8 cellular contexts compared by ENCODE assay signal in genomic region chr2:74957886-74958276, GRCh38. TPM values are rescaled to one million over a fixed set of nuclear protein-coding genes. Genes with fewer than 3 reads are reported as not detected.
DNase-seq lines count a peak whose midpoint lies in the region; ATAC-seq and TF ChIP-seq lines count a peak whose summit lies in the region.

No MANE protein-coding gene starts in this region.

- H3K36me3 ChIP-seq in SJCRH30 = peaks cover 11% of the 10 kb centered on the region
- H3K36me3 ChIP-seq in esophagus squamous epithelium = peaks cover 0 to 5% (median 0%) of the 10 kb centered on the region in 3 donors

- DNase-seq in GM12864 (ENCODE audit: low read depth) = no peak
- DNase-seq in SJCRH30 = no peak
- DNase-seq in esophagus squamous epithelium (lab: John Stamatoyannopoulos, UW) = no peak
- peak; percentile 4 for DNase-seq in renal cortical epithelial cell (ENCODE audit: low read depth)
- DNase-seq in DMS153 treated with DMSO at 0.1 percent for 48 hours (lab: John Stamatoyannopoulos, UW; ENCODE audit: unreplicated experiment) = no peak

- 38 to 49% methylated on average over 5 of the region's 5 CpGs for whole genome bisulfite sequencing in esophagus squamous epithelium, 2 donors

- intact Hi-C loops in esophagus squamous epithelium (cut with DNase I) = no loop called here

- H3K4me1 ChIP-seq in SJCRH30 (no peaks in the 10 kb centered on the region), esophagus squamous epithelium (peaks cover 0 to 16% (median 11%) of the 10 kb centered on the region in 3 donors)

- H3K27ac ChIP-seq in SJCRH30 (peak overlapping the region; percentile 88), esophagus squamous epithelium (peak overlapping the region; percentile 84 to 97 (median 90))

- H3K27me3 ChIP-seq in SJCRH30 = no peaks in the 10 kb centered on the region
- H3K27me3 ChIP-seq in esophagus squamous epithelium = no peaks in the 10 kb centered on the region

- peaks cover 3% of the 10 kb centered on the region; the same call in 1 of the 2 replicates for H3K9me3 ChIP-seq in SJCRH30 (replicated peaks)
- H3K9me3 ChIP-seq in esophagus squamous epithelium = no peaks in the 10 kb centered on the region

- no peak for ATAC-seq in HG03521 (IDR thresholded peaks at IDR 0.05; ENCODE audit: unreplicated experiment)
- ATAC-seq in GM18519 (IDR thresholded peaks at IDR 0.05; ENCODE audit: low FRiP score, unreplicated experiment) = no peak
- ATAC-seq in GM18861 (IDR thresholded peaks at IDR 0.05; ENCODE audit: unreplicated experiment) = no peak

- TF ChIP-seq CTCF in GM12864 (IDR thresholded peaks at IDR 0.05; ENCODE audit: low read depth, low read length, missing control alignments) (no peak), esophagus squamous epithelium (IDR thresholded peaks at IDR 0.05) (no peak)

- TF ChIP-seq POLR2A in esophagus squamous epithelium (IDR thresholded peaks at IDR 0.05) = no peak

- H3K4me3 ChIP-seq in GM12864 (ENCODE audit: low read depth, low read length) = peak overlapping the region; percentile 72
- H3K4me3 ChIP-seq in SJCRH30 = peak overlapping the region; percentile 80
- H3K4me3 ChIP-seq in esophagus squamous epithelium = peak overlapping the region; percentile 47 to 95 (median 62)

RNA-seq across cellular contexts. Expression of gene POLE4, which starts 0.6 kb away (rescaled TPM):
- 67.0 and 74.5 TPM in 2 replicates for total RNA-seq in SJCRH30 (2014; rRNA removed; shearing (Covaris generic))
- total RNA-seq in esophagus squamous epithelium (10 to 100 TPM; 14.3 to 30.8 (median 20.3) TPM), renal cortical epithelial cell (14.7 and 17.4 TPM in 2 replicates)
